32 cellular contexts compared by ENCODE assay signal in the genomic region with DNA sequence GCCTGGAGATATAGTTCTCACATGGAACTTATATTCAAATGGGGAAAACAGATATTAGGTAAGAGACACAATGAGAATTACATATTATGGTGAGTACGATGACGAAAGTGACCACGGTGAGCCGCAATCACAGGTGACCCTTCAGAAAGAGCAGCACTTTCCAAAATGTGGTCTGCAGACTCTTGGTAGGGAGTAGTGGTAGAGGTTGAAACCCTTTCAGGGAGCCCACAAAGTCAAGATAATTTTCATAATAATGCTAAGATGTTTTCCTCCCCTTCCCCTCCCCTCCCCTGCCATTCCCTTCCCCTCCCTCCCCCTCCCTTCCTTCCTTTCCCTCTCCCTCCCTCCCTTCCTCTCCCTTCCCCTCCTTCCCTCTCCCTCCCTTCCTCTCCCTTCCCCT.
"Had no signal": no experiment of that assay in that cellular context is flagged by ENCODE, and none has a peak within 500 bp of the region (broad histone marks: within the 10 kb centered on the region; RNA-seq: fewer than 3 reads in every experiment).

No MANE protein-coding gene starts in this region.

- H2AFZ ChIP-seq: PC-9 had no signal

- H3K9ac ChIP-seq: KMS-11 had no signal

- ATAC-seq: Panc1, Right ventricle myocardium inferior, SK-N-SH treated with all-trans-retinoic acid at 6 μM for 48 hours, T-cell had no signal

- H3K27ac Mint-ChIP-seq: T-cell had no signal

- H3K4me1 Mint-ChIP-seq: T-cell had no signal

- H3K4me3 ChIP-seq: PC-9, SJCRH30, SK-N-MC had no signal

- H3K27me3 ChIP-seq: SJCRH30 had no signal

- DNase-seq: Karpas-422, MM.1S, NCI-H1092, NCI-H1105 treated with DMSO at 0.1 percent for 48 hours, NCI-H1417, NCI-H1436, NCI-H146, NCI-H1694, NCI-H187, NCI-H1930, NCI-H2029 treated with DMSO at 0.1 percent for 48 hours, NCI-H2081 treated with DMSO at 0.1 percent for 48 hours, NCI-H2107, NCI-H2171, NCI-H226, NCI-H446 treated with DMSO at 0.1 percent for 48 hours, NCI-H510A, NCI-H524, NCI-H69, NCI-H748 treated with DMSO at 0.1 percent for 48 hours, NCI-H82, PC-9, SIG-M5, SJCRH30, T-cell had no signal

- H3K4me3 Mint-ChIP-seq: T-cell had no signal

- H3K9me3 ChIP-seq: SJCRH30 had no signal

- H3K4me2 ChIP-seq: KMS-11, PC-9 had no signal

- H3K36me3 ChIP-seq: SJCRH30 had no signal

- FAIRE-seq: RCC 7860 had no signal

- H3K27ac ChIP-seq: KMS-11, PC-9, RWPE1, SJCRH30, SK-N-MC had no signal
